25 cellular contexts compared by ENCODE assay signal in genomic region chr4:58611012-58611411, GRCh38.
"Had no signal": no experiment of that assay in that cellular context is flagged by ENCODE, and none has a peak within 500 bp of the region (broad histone marks: within the 10 kb centered on the region; RNA-seq: fewer than 3 reads in every experiment).

No MANE protein-coding gene starts in this region.

- H3K9me3 ChIP-seq: stomach, testis, thoracic aorta, thyroid gland, tibial artery, tibial nerve, transverse colon, upper lobe of left lung, upper lobe of right lung, uterus, vagina had no signal

- H3K36me3 ChIP-seq: stomach, thoracic aorta, thyroid gland, tibial artery, tibial nerve, transverse colon, upper lobe of left lung, upper lobe of right lung, uterus, vagina had no signal

- H3K4me3 ChIP-seq: stomach, testis, thoracic aorta, thyroid gland, tibial artery, tibial nerve, transverse colon, upper lobe of left lung, upper lobe of right lung, uterus, vagina had no signal

- H3K27me3 ChIP-seq: stomach, testis, thyroid gland, tibial artery, tibial nerve, transverse colon, upper lobe of left lung, upper lobe of right lung, uterus, vagina had no signal

- DNase-seq: stimulated activated CD4-positive, alpha-beta T cell treated with anti-CD3 and anti-CD28 coated beads, Interleukin-2, amount 100 ng/mL, for 24 hours; stimulated activated CD4-positive, alpha-beta T cell treated with anti-CD3 and anti-CD28 coated beads, Interleukin-2, amount 100 ng/mL, for 48 hours; stimulated activated CD4-positive, alpha-beta T cell treated with anti-CD3 and anti-CD28 coated beads, Interleukin-4, amount 100 ng/mL, for 1 hour; stimulated activated CD4-positive, alpha-beta T cell treated with anti-CD3 and anti-CD28 coated beads, Interleukin-4, amount 100 ng/mL, for 24 hours; stimulated activated CD4-positive, alpha-beta T cell treated with anti-CD3 and anti-CD28 coated beads, Interleukin-4, amount 100 ng/mL, for 4 hours; stimulated activated CD8-positive, alpha-beta memory T cell treated with anti-CD3 and anti-CD28 coated beads, Interleukin-4, amount 100 ng/mL, for 48 hours; stimulated activated naive B cell treated with anti-CD40 and anti-IgM and Interleukin-4, amounts not matched to agents 10 μg/mL and 1 μg/mL and 100 μg/mL, for 72 hours; stimulated activated naive CD4-positive, alpha-beta T cell; stimulated activated naive CD4-positive, alpha-beta T cell treated with Interleukin-2 at 50 U/mL for 16 hours; stimulated activated naive CD8-positive, alpha-beta T cell treated with anti-CD3 and anti-CD28 coated beads, Interleukin-15, amount 100 ng/mL, for 72 hours; stimulated activated naive CD8-positive, alpha-beta T cell treated with anti-CD3 and anti-CD28 coated beads, Interleukin-15, Interleukin-2, amounts not matched to agents 100 U/mL and 50 U/mL, for 24 hours; stomach; substantia nigra; testis; thyroid gland; tibial artery; transverse colon; upper lobe of left lung; upper lobe of right lung; uterus had no signal

- H3K27ac ChIP-seq: stomach, testis, thoracic aorta, thyroid gland, tibial artery, tibial nerve, transverse colon, upper lobe of left lung, upper lobe of right lung, uterus, vagina had no signal

- H3K4me1 ChIP-seq: stomach, testis, thyroid gland, tibial artery, tibial nerve, transverse colon, upper lobe of left lung, upper lobe of right lung, uterus, vagina had no signal

- ATAC-seq: stimulated activated effector memory CD8-positive, alpha-beta T cell treated with anti-CD3 and anti-CD28 coated beads, Interleukin-12 subunit alpha, Interleukin-12 subunit beta, amount 100 ng/mL, for 72 hours; stimulated activated memory B cell treated with anti-CD40 and anti-IgM and Interleukin-4, amounts not matched to agents 10 μg/mL and 1 μg/mL and 100 μg/mL, for 72 hours; stimulated activated naive B cell treated with anti-CD40 and anti-IgM and Interleukin-4, amounts not matched to agents 10 μg/mL and 1 μg/mL and 100 μg/mL, for 72 hours; stimulated activated naive CD8-positive, alpha-beta T cell treated with anti-CD3 and anti-CD28 coated beads, Interleukin-15, amount 100 ng/mL, for 72 hours; stimulated activated naive CD8-positive, alpha-beta T cell treated with anti-CD3 and anti-CD28 coated beads, Interleukin-15, Interleukin-2, amounts not matched to agents 100 U/mL and 50 U/mL, for 24 hours; upper lobe of right lung had no signal
